In genomic region chr21:43934116-43934515, GRCh38 we compare ENCODE assay signal across 32 cellular contexts.
"Had no signal": no experiment of that assay in that cellular context is flagged by ENCODE, and none has a peak within 500 bp of the region (broad histone marks: within the 10 kb centered on the region; RNA-seq: fewer than 3 reads in every experiment).

No MANE protein-coding gene starts in this region.

- ATAC-seq: activated CD4-positive, alpha-beta T cell treated with anti-CD3 and anti-CD28 coated beads for 36 hours; activated CD4-positive, CD25-positive, alpha-beta regulatory T cell treated with anti-CD3 and anti-CD28 coated beads, Interleukin-2, amount 50 U/mL, for 24 hours; activated CD8-positive, alpha-beta memory T cell treated with anti-CD3 and anti-CD28 coated beads, Interleukin-2, amount 10 ng/mL, durations not matched to agents 7 days and 5 days; Panc1; WTC11 had no signal

- H3K9me3 Mint-ChIP-seq: activated CD4-positive, alpha-beta memory T cell treated with anti-CD3 and anti-CD28 coated beads, Interleukin-2, amount 10 ng/mL, durations not matched to agents 7 days and 5 days; activated naive CD4-positive, alpha-beta T cell treated with anti-CD3 and anti-CD28 coated beads, Interleukin-2, amount 10 ng/mL, durations not matched to agents 7 days and 5 days; activated naive CD8-positive, alpha-beta T cell treated with anti-CD3 and anti-CD28 coated beads, Interleukin-2, amount 10 ng/mL, durations not matched to agents 7 days and 5 days; WTC11 had no signal

- H3K27me3 Mint-ChIP-seq: activated CD4-positive, alpha-beta memory T cell treated with anti-CD3 and anti-CD28 coated beads, Interleukin-2, amount 10 ng/mL, durations not matched to agents 7 days and 5 days; activated CD4-positive, alpha-beta T cell treated with anti-CD3 and anti-CD28 coated beads for 36 hours; activated CD8-positive, alpha-beta memory T cell treated with anti-CD3 and anti-CD28 coated beads, Interleukin-2, amount 10 ng/mL, durations not matched to agents 7 days and 5 days; activated naive CD4-positive, alpha-beta T cell treated with anti-CD3 and anti-CD28 coated beads, Interleukin-2, amount 10 ng/mL, durations not matched to agents 7 days and 5 days; activated naive CD8-positive, alpha-beta T cell treated with anti-CD3 and anti-CD28 coated beads, Interleukin-2, amount 10 ng/mL, durations not matched to agents 7 days and 5 days had no signal

- H3K27ac ChIP-seq: ascending aorta, breast epithelium, SJCRH30, SK-N-MC had no signal

- H3K9me3 ChIP-seq: ascending aorta, breast epithelium, MG63, SJCRH30 had no signal

- H3K27ac Mint-ChIP-seq: activated CD4-positive, alpha-beta memory T cell treated with anti-CD3 and anti-CD28 coated beads, Interleukin-2, amount 10 ng/mL, durations not matched to agents 7 days and 5 days; activated CD4-positive, alpha-beta T cell treated with anti-CD3 and anti-CD28 coated beads for 36 hours; activated CD8-positive, alpha-beta memory T cell treated with anti-CD3 and anti-CD28 coated beads, Interleukin-2, amount 10 ng/mL, durations not matched to agents 7 days and 5 days; activated naive CD4-positive, alpha-beta T cell treated with anti-CD3 and anti-CD28 coated beads, Interleukin-2, amount 10 ng/mL, durations not matched to agents 7 days and 5 days; activated naive CD8-positive, alpha-beta T cell treated with anti-CD3 and anti-CD28 coated beads, Interleukin-2, amount 10 ng/mL, durations not matched to agents 7 days and 5 days; WTC11 had no signal

- H3K36me3 Mint-ChIP-seq: activated naive CD8-positive, alpha-beta T cell treated with anti-CD3 and anti-CD28 coated beads, Interleukin-2, amount 10 ng/mL, durations not matched to agents 7 days and 5 days; WTC11 had no signal

- H3K4me3 ChIP-seq: ascending aorta, breast epithelium, MG63, SJCRH30, SK-N-MC had no signal

- H3K36me3 ChIP-seq: ascending aorta, breast epithelium, SJCRH30 had no signal

- H3K4me1 ChIP-seq: SJCRH30 had no signal

- H3K4me3 Mint-ChIP-seq: activated CD4-positive, alpha-beta memory T cell treated with anti-CD3 and anti-CD28 coated beads, Interleukin-2, amount 10 ng/mL, durations not matched to agents 7 days and 5 days; activated CD4-positive, alpha-beta T cell treated with anti-CD3 and anti-CD28 coated beads for 36 hours; activated CD8-positive, alpha-beta memory T cell treated with anti-CD3 and anti-CD28 coated beads, Interleukin-2, amount 10 ng/mL, durations not matched to agents 7 days and 5 days; activated naive CD4-positive, alpha-beta T cell treated with anti-CD3 and anti-CD28 coated beads, Interleukin-2, amount 10 ng/mL, durations not matched to agents 7 days and 5 days; activated naive CD8-positive, alpha-beta T cell treated with anti-CD3 and anti-CD28 coated beads, Interleukin-2, amount 10 ng/mL, durations not matched to agents 7 days and 5 days; WTC11 had no signal

- H3K27me3 ChIP-seq: ascending aorta, breast epithelium, MG63, SJCRH30 had no signal

- FAIRE-seq: TTC549 had no signal

- DNase-seq: activated CD4-positive, alpha-beta memory T cell treated with anti-CD3 and anti-CD28 coated beads, Interleukin-2, amount 10 ng/mL, durations not matched to agents 7 days and 5 days; activated CD4-positive, alpha-beta T cell treated with anti-CD3 and anti-CD28 coated beads for 36 hours; activated CD8-positive, alpha-beta memory T cell treated with anti-CD3 and anti-CD28 coated beads for 24 hours; activated CD8-positive, alpha-beta memory T cell treated with anti-CD3 and anti-CD28 coated beads, Interleukin-2, amount 10 ng/mL, durations not matched to agents 7 days and 5 days; activated CD8-positive, alpha-beta memory T cell treated with anti-CD3 and anti-CD28 coated beads, Interleukin-2, amount 50 U/mL, for 48 hours; activated effector memory CD4-positive, alpha-beta T cell treated with Interleukin-2 at 50 U/mL for 16 hours; activated naive CD4-positive, alpha-beta T cell treated with anti-CD3 and anti-CD28 coated beads, Interleukin-2, amount 10 ng/mL, durations not matched to agents 7 days and 5 days; activated naive CD8-positive, alpha-beta T cell treated with anti-CD3 and anti-CD28 coated beads, Interleukin-2, amount 10 ng/mL, durations not matched to agents 7 days and 5 days; activated T-cell treated with anti-CD3 and anti-CD28 coated beads, Interleukin-2, amount 50 U/mL, for 48 hours; amygdala; Kasumi-1; KG1; MG63; NCI-H1048; NCI-H1105 treated with DMSO at 0.1 percent for 48 hours; NCI-H1436; NCI-H1694; NCI-H1930; NCI-H2081 treated with DMSO at 0.1 percent for 48 hours; NCI-H226; NCI-H446 treated with DMSO at 0.1 percent for 48 hours; NCI-H524 treated with DMSO at 0.1 percent for 48 hours; SHP77; SJCRH30; T1000 had no signal
